ENCODE assay signal across 15 cellular contexts in the genomic region with DNA sequence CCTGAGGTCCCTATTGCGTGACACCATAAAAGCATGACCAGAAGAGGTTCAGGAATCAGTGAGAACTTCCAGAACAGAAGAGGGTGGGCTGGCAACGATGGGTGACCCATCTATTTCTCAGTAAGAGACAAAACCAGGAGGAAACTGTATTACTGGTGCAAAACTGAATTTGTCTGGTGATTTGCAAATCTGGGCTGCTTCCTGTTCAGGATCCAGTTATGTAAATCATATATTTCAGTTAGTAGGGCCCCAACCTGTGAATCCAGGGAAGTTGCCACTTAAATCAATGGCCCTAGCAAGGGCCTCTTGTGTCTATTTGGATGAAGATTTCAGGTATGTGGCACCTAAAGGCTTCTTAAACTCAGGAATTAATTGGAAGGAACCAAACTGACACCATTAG.
"Had no signal": no experiment of that assay in that cellular context is flagged by ENCODE, and none has a peak within 500 bp of the region (broad histone marks: within the 10 kb centered on the region; RNA-seq: fewer than 3 reads in every experiment).

No MANE protein-coding gene starts in this region.

- H3K36me3 ChIP-seq: colonic mucosa, heart right ventricle, sigmoid colon had no signal

- H3K36me3 Mint-ChIP-seq: naive thymus-derived CD8-positive, alpha-beta T cell had no signal

- H3K9me3 Mint-ChIP-seq: naive thymus-derived CD8-positive, alpha-beta T cell had no signal

- H3K4me1 ChIP-seq: colonic mucosa, sigmoid colon had no signal

- H3K27me3 Mint-ChIP-seq: naive thymus-derived CD8-positive, alpha-beta T cell had no signal

- H3K27me3 ChIP-seq: colonic mucosa, dorsolateral prefrontal cortex, sigmoid colon had no signal

- H3K4me3 Mint-ChIP-seq: naive thymus-derived CD8-positive, alpha-beta T cell had no signal

- H3K27ac ChIP-seq: colonic mucosa, dorsolateral prefrontal cortex, sigmoid colon, skin epidermis had no signal

- H3K4me3 ChIP-seq: colonic mucosa, dorsolateral prefrontal cortex, heart right ventricle, sigmoid colon, skin epidermis had no signal

- DNase-seq: colonic mucosa; dorsolateral prefrontal cortex; effector CD8-positive, alpha-beta T cell; foreskin melanocyte; heart right ventricle; hypothalamus; kidney glomerular epithelial cell; naive thymus-derived CD8-positive, alpha-beta T cell; posterior cingulate gyrus; sigmoid colon; stimulated activated CD4-positive, alpha-beta T cell treated with anti-CD3 and anti-CD28 coated beads, Interleukin-2, amount 100 ng/mL, for 24 hours; stimulated activated CD4-positive, alpha-beta T cell treated with anti-CD3 and anti-CD28 coated beads, Interleukin-4, amount 100 ng/mL, for 4 hours; stimulated activated naive CD4-positive, alpha-beta T cell treated with Interleukin-2 at 50 U/mL for 16 hours; trophoblast cell had no signal

- ATAC-seq: heart right ventricle; naive thymus-derived CD8-positive, alpha-beta T cell had no signal

- H3K9me3 ChIP-seq: colonic mucosa, heart right ventricle, sigmoid colon had no signal
